In genomic region chr20:58811334-58811733, GRCh38 we compare ENCODE assay signal across 16 cellular contexts. TPM values are rescaled to one million over a fixed set of nuclear protein-coding genes. Genes with fewer than 3 reads are reported as not detected.
A peak's percentile ranks its signal among the peaks of the same experiment; 100 is the strongest.
DNase-seq lines count a peak whose midpoint lies in the region; ATAC-seq and TF ChIP-seq lines count a peak whose summit lies in the region.
"Had no signal": no experiment of that assay in that cellular context is flagged by ENCODE, and none has a peak within 500 bp of the region (broad histone marks: within the 10 kb centered on the region; RNA-seq: fewer than 3 reads in every experiment).

No MANE protein-coding gene starts in this region.

- no peak overlapping the region for H4K8ac ChIP-seq in mesendoderm (ENCODE audit: low read depth, low read length)

- H3K27ac ChIP-seq in BLaER1 treated with 17β-estradiol and CSF1 and Interleukin-3, amounts not matched to agents 10 nM and 100 nM = no peak overlapping the region
- H3K27ac ChIP-seq in mesendoderm (ENCODE audit: low read depth, low read length) = no peak overlapping the region

- peaks cover 0 to 14% (median 0%) of the 10 kb centered on the region in 11 experiments; a peak in 3 of 22 replicates for H4K20me1 ChIP-seq in BLaER1 treated with 17β-estradiol and CSF1 and Interleukin-3, amounts not matched to agents 10 nM and 100 nM

- no peak for ATAC-seq in GM21390 (IDR thresholded peaks at IDR 0.05; ENCODE audit: unreplicated experiment)
- ATAC-seq: GM23338, HepG2 had no signal

- no peaks in the 10 kb centered on the region for H3K9me3 Mint-ChIP-seq in nephron progenitor cell
- H3K9me3 Mint-ChIP-seq: CD4-positive, CD25-positive, alpha-beta regulatory T cell; CD8-positive, alpha-beta memory T cell had no signal

- H3K4me1 ChIP-seq in BLaER1 treated with 17β-estradiol and CSF1 and Interleukin-3, amounts not matched to agents 10 nM and 100 nM = peaks cover 13 to 50% (median 35%) of the 10 kb centered on the region in 10 experiments
- H3K4me1 ChIP-seq in mesendoderm (ENCODE audit: control insufficient read depth, low read depth, low read length) = no peaks in the 10 kb centered on the region
- H3K4me1 ChIP-seq: Caco-2 had no signal

- no peak overlapping the region for H2BK15ac ChIP-seq in mesendoderm (replicated peaks; ENCODE audit: low read depth)

- H3K18ac ChIP-seq in mesendoderm (ENCODE audit: low read length) = no peak overlapping the region

- no peaks in the 10 kb centered on the region for H3K36me3 ChIP-seq in BLaER1 treated with 17β-estradiol and CSF1 and Interleukin-3, amounts not matched to agents 10 nM and 100 nM
- H3K36me3 ChIP-seq in mesendoderm (ENCODE audit: control insufficient read depth, insufficient read depth, low read length) = no peaks in the 10 kb centered on the region

- H3K4me3 Mint-ChIP-seq in nephron progenitor cell = no peak overlapping the region
- H3K4me3 Mint-ChIP-seq: CD4-positive, CD25-positive, alpha-beta regulatory T cell; CD8-positive, alpha-beta memory T cell; GM23338; IgD-negative memory B cell had no signal

- H3K4me2 ChIP-seq in BLaER1 treated with 17β-estradiol and CSF1 and Interleukin-3, amounts not matched to agents 10 nM and 100 nM = peak overlapping the region in 9 of 11 experiments; percentile 64 to 82 (median 75); a peak in 16 of 22 replicates
- no peak overlapping the region for H3K4me2 ChIP-seq in mesendoderm (ENCODE audit: low read length)
- H3K4me2 ChIP-seq: GM23338 had no signal

- peak; percentile 52 for DNase-seq in RPMI7951 (ENCODE audit: low read depth)
- DNase-seq in nephron progenitor cell = no peak
- DNase-seq in A172 (ENCODE audit: low spot score) = no peak
- DNase-seq in mesendoderm = no peak
- DNase-seq: C1 segment of cervical spinal cord; Caco-2; CD4-positive, CD25-positive, alpha-beta regulatory T cell; CD8-positive, alpha-beta memory T cell; GDM1; HCEC 1CT; KG1 had no signal

- H3K9me3 ChIP-seq in BLaER1 treated with 17β-estradiol and CSF1 and Interleukin-3, amounts not matched to agents 10 nM and 100 nM (replicated peaks in 1 of 11) = no peaks in the 10 kb centered on the region
- H3K9me3 ChIP-seq: Caco-2 had no signal

- H3K36me3 Mint-ChIP-seq in nephron progenitor cell (ENCODE audit: low read depth) = no peaks in the 10 kb centered on the region
- H3K36me3 Mint-ChIP-seq: CD4-positive, CD25-positive, alpha-beta regulatory T cell; CD8-positive, alpha-beta memory T cell; IgD-negative memory B cell had no signal

- no CpG with 5 or more reads among the region's 13 CpGs for WGBS in mesendoderm (ENCODE audit: extremely low coverage, insufficient coverage, low lambda C conversion rate)

- H2BK5ac ChIP-seq in mesendoderm (ENCODE audit: low read length) = no peak overlapping the region

- H3K27ac Mint-ChIP-seq in nephron progenitor cell = peak overlapping the region; percentile 88
- H3K27ac Mint-ChIP-seq: CD4-positive, CD25-positive, alpha-beta regulatory T cell; GM23338; IgD-negative memory B cell had no signal

- TF ChIP-seq CTCF in nephron progenitor cell (IDR thresholded peaks at IDR 0.05) = no peak

- H3K23ac ChIP-seq in mesendoderm (ENCODE audit: low read length) = no peak overlapping the region

- no peak overlapping the region for H2AK5ac ChIP-seq in mesendoderm (ENCODE audit: low read length)

- peaks cover 21% of the 10 kb centered on the region for H3K4me1 Mint-ChIP-seq in nephron progenitor cell
- H3K4me1 Mint-ChIP-seq: CD4-positive, CD25-positive, alpha-beta regulatory T cell; IgD-negative memory B cell had no signal

- no peaks in the 10 kb centered on the region for H3K79me2 ChIP-seq in mesendoderm (ENCODE audit: control insufficient read depth, insufficient read depth, low read length)

- H4K5ac ChIP-seq in mesendoderm (ENCODE audit: low read length) = no peak overlapping the region

- no peak overlapping the region for H3K9ac ChIP-seq in BLaER1 treated with 17β-estradiol and CSF1 and Interleukin-3, amounts not matched to agents 10 nM and 100 nM
- no peak overlapping the region for H3K9ac ChIP-seq in mesendoderm (ENCODE audit: low read length)

- H3K27me3 Mint-ChIP-seq in nephron progenitor cell (ENCODE audit: low read depth, poor library complexity) = peaks cover 24% of the 10 kb centered on the region

- no peak overlapping the region for H3K56ac ChIP-seq in mesendoderm (ENCODE audit: low read length)

- H3K4me3 ChIP-seq in BLaER1 treated with 17β-estradiol and CSF1 and Interleukin-3, amounts not matched to agents 10 nM and 100 nM = no peak overlapping the region
- H3K4me3 ChIP-seq in mesendoderm (ENCODE audit: low read length) = no peak overlapping the region
- H3K4me3 ChIP-seq: GM23338 had no signal

- no peaks in the 10 kb centered on the region for H3K79me1 ChIP-seq in mesendoderm (ENCODE audit: low read length)

- H3K4ac ChIP-seq in mesendoderm (ENCODE audit: low read depth, low read length) = no peak overlapping the region

- no peak overlapping the region for H2BK120ac ChIP-seq in mesendoderm (ENCODE audit: low read depth, low read length)

- peaks cover 0 to 27% (median 0%) of the 10 kb centered on the region in 11 experiments; a peak in 5 of 22 replicates for H3K27me3 ChIP-seq in BLaER1 treated with 17β-estradiol and CSF1 and Interleukin-3, amounts not matched to agents 10 nM and 100 nM
- H3K27me3 ChIP-seq in mesendoderm (ENCODE audit: insufficient read depth, low read length, poor library complexity) = no peaks in the 10 kb centered on the region

RNA-seq across cellular contexts. Expression of gene GNAS-AS1, which starts 39.4 kb away (rescaled TPM):
- 1.1 TPM in 2 replicates for total RNA-seq in RPMI7951 (2014; rRNA removed; shearing (Covaris generic))
- total RNA-seq in A172 (2014; rRNA removed; shearing (Covaris generic)) = 1.1 and 1.8 TPM in 2 replicates
- 1.6 TPM for polyA plus RNA-seq in mesendoderm (2013, experiment 1 of 2)
- 1.6 TPM for polyA plus RNA-seq in mesendoderm (2013, experiment 2 of 2)
- total RNA-seq: HepG2 had no signal
- polyA plus RNA-seq: CD4-positive, CD25-positive, alpha-beta regulatory T cell; CD8-positive, alpha-beta memory T cell; HepG2; IgD-negative memory B cell had no signal

RNA-seq across cellular contexts. Expression of gene GNAS, which starts 41.2 kb away (rescaled TPM):
- 853 and 1,108 TPM in 2 replicates for total RNA-seq in RPMI7951 (2014; rRNA removed; shearing (Covaris generic))
- total RNA-seq in A172 (2014; rRNA removed; shearing (Covaris generic)) = 416 and 436 TPM in 2 replicates
- 871 TPM for polyA plus RNA-seq in mesendoderm (2013, experiment 1 of 2)
- polyA plus RNA-seq in mesendoderm (2013, experiment 2 of 2) = 882 TPM
